In genomic region chr12:42420385-42420784, GRCh38 we compare ENCODE assay signal across 27 cellular contexts.
"Had no signal": no experiment of that assay in that cellular context is flagged by ENCODE, and none has a peak within 500 bp of the region (broad histone marks: within the 10 kb centered on the region; RNA-seq: fewer than 3 reads in every experiment).

No MANE protein-coding gene starts in this region.

- H3K4me3 Mint-ChIP-seq: activated B cell treated with CpG ODN at 0.5 μM for 24 hours; activated CD4-positive, alpha-beta memory T cell treated with anti-CD3 and anti-CD28 coated beads, Interleukin-2, amount 10 ng/mL, durations not matched to agents 7 days and 5 days; activated naive CD4-positive, alpha-beta T cell treated with anti-CD3 and anti-CD28 coated beads for 36 hours; activated naive CD8-positive, alpha-beta T cell; activated T-helper 17 cell treated with anti-CD3 and anti-CD28 coated beads, Interleukin-2, amount 50 U/mL, for 72 hours; brain; central memory CD8-positive, alpha-beta T cell; T-cell had no signal

- H3K27ac ChIP-seq: PC-9, SK-N-MC had no signal

- H3K4me3 ChIP-seq: PC-9, SK-N-MC had no signal

- ATAC-seq: activated T-helper 17 cell treated with anti-CD3 and anti-CD28 coated beads, Interleukin-2, amount 50 U/mL, for 72 hours; T-cell had no signal

- H3K27me3 Mint-ChIP-seq: activated B cell treated with CpG ODN at 0.5 μM for 24 hours; activated CD4-positive, alpha-beta memory T cell treated with anti-CD3 and anti-CD28 coated beads, Interleukin-2, amount 10 ng/mL, durations not matched to agents 7 days and 5 days; activated naive CD8-positive, alpha-beta T cell; activated T-helper 17 cell treated with anti-CD3 and anti-CD28 coated beads, Interleukin-2, amount 50 U/mL, for 72 hours; brain; central memory CD8-positive, alpha-beta T cell; T-cell had no signal

- H3K27ac Mint-ChIP-seq: activated B cell treated with CpG ODN at 0.5 μM for 24 hours; activated CD4-positive, alpha-beta memory T cell treated with anti-CD3 and anti-CD28 coated beads, Interleukin-2, amount 10 ng/mL, durations not matched to agents 7 days and 5 days; activated naive CD4-positive, alpha-beta T cell treated with anti-CD3 and anti-CD28 coated beads for 36 hours; activated naive CD8-positive, alpha-beta T cell; activated T-helper 17 cell treated with anti-CD3 and anti-CD28 coated beads, Interleukin-2, amount 50 U/mL, for 72 hours; brain; T-cell had no signal

- H3K9me3 Mint-ChIP-seq: activated B cell treated with CpG ODN at 0.5 μM for 24 hours; activated CD4-positive, alpha-beta memory T cell treated with anti-CD3 and anti-CD28 coated beads, Interleukin-2, amount 10 ng/mL, durations not matched to agents 7 days and 5 days; activated naive CD4-positive, alpha-beta T cell treated with anti-CD3 and anti-CD28 coated beads for 36 hours; activated T-helper 17 cell treated with anti-CD3 and anti-CD28 coated beads, Interleukin-2, amount 50 U/mL, for 72 hours; brain; central memory CD8-positive, alpha-beta T cell; T-cell had no signal

- DNase-seq: activated B cell treated with CpG ODN at 0.5 μM for 24 hours; activated CD4-positive, alpha-beta memory T cell treated with anti-CD3 and anti-CD28 coated beads, Interleukin-2, amount 10 ng/mL, durations not matched to agents 7 days and 5 days; activated CD4-positive, alpha-beta T cell treated with anti-CD3 and anti-CD28 coated beads, Interleukin-2, amount 50 U/mL, for 1 hour; activated gamma-delta T cell; activated naive CD4-positive, alpha-beta T cell treated with anti-CD3 and anti-CD28 coated beads for 36 hours; activated T-cell treated with anti-CD3 and anti-CD28 coated beads for 4 hours; activated T-cell treated with anti-CD3 and anti-CD28 coated beads, Interleukin-2, amount 50 U/mL, for 48 hours; amygdala; KG1; MV-4-11; NCI-H1092 treated with DMSO at 0.1 percent for 48 hours; NCI-H1417 treated with DMSO at 0.1 percent for 48 hours; NCI-H1694; NCI-H2029; NCI-H2107; NCI-H345; NCI-H510A treated with DMSO at 0.1 percent for 48 hours; PC-9; SIG-M5; T-cell; T-helper 2 cell; T1000 had no signal

- H2AFZ ChIP-seq: PC-9 had no signal

- H3K4me2 ChIP-seq: PC-9 had no signal
